Comparison of ENCODE assay signal across 6 cellular contexts in genomic region chr3:52198643-52199608, GRCh38. TPM values are rescaled to one million over a fixed set of nuclear protein-coding genes. Genes with fewer than 3 reads are reported as not detected.
DNase-seq lines count a peak whose midpoint lies in the region; ATAC-seq and TF ChIP-seq lines count a peak whose summit lies in the region.

No MANE protein-coding gene starts in this region.

- no peak for TF ChIP-seq POLR2A in suprapubic skin (IDR thresholded peaks at IDR 0.05)

- WGBS in suprapubic skin = 40% methylated on average over 14 of the region's 14 CpGs

- DNase-seq in activated CD4-positive, alpha-beta T cell treated with anti-CD3 and anti-CD28 coated beads for 36 hours = no peak
- no peak for DNase-seq in activated CD4-positive, alpha-beta T cell treated with anti-CD3 and anti-CD28 coated beads, Interleukin-2, amount 50 U/mL, for 1 hour
- DNase-seq in fibroblast of mammary gland (ENCODE audit: low read depth) (no peak), suprapubic skin (ENCODE audit: low spot score in 2 of 2) (no peak), cerebellum (ENCODE audit: low spot score) (no peak)
- DNase-seq in activated CD4-positive, alpha-beta T cell treated with anti-CD3 and anti-CD28 coated beads, Interleukin-2, amount 50 U/mL, for 48 hours = no peak

- peak overlapping the region; percentile 68 for H3K27ac ChIP-seq in suprapubic skin

- peaks cover 48% of the 10 kb centered on the region for H3K4me1 Mint-ChIP-seq in activated CD4-positive, alpha-beta T cell treated with anti-CD3 and anti-CD28 coated beads for 36 hours

- no peak for ATAC-seq in activated CD4-positive, alpha-beta T cell treated with anti-CD3 and anti-CD28 coated beads for 36 hours

- peaks cover 17% of the 10 kb centered on the region for H3K36me3 ChIP-seq in suprapubic skin

- POLR2A ChIA-PET in activated CD4-positive, alpha-beta T cell treated with anti-CD3 and anti-CD28 coated beads for 36 hours (lab: Charles Lee) = no interaction called here

- intact Hi-C loops in activated CD4-positive, alpha-beta T cell treated with anti-CD3 and anti-CD28 coated beads for 36 hours (cut with DNase I, micrococcal nuclease) = loop anchor here in 1 of 2 experiments (1.0 to 2.0 kb wide), 5 partner anchors 40 to 257 kb away; partner anchors contain the start of genes PARP3, POC1A and TWF2

- TF ChIP-seq CTCF in fibroblast of mammary gland (conservative IDR thresholded peaks at IDR 0.05; ENCODE audit: control insufficient read depth, insufficient read depth, low read depth, low read length) (no peak), suprapubic skin (IDR thresholded peaks at IDR 0.05) (no peak)

- peak overlapping the region; percentile 91 for H3K27ac Mint-ChIP-seq in activated CD4-positive, alpha-beta T cell treated with anti-CD3 and anti-CD28 coated beads for 36 hours

- no peaks in the 10 kb centered on the region for H3K9me3 Mint-ChIP-seq in activated CD4-positive, alpha-beta T cell treated with anti-CD3 and anti-CD28 coated beads for 36 hours (ENCODE audit: low read depth)

- no peaks in the 10 kb centered on the region for H3K27me3 Mint-ChIP-seq in activated CD4-positive, alpha-beta T cell treated with anti-CD3 and anti-CD28 coated beads for 36 hours

- H3K4me1 ChIP-seq in suprapubic skin = peaks cover 60% of the 10 kb centered on the region

- CTCF ChIA-PET in activated CD4-positive, alpha-beta T cell treated with anti-CD3 and anti-CD28 coated beads for 36 hours (lab: Charles Lee) = interaction anchor here (1.0 kb wide), 1 partner anchor 18 kb away, joined by 3 read pairs; no protein-coding TSS in a partner anchor

- H3K27me3 ChIP-seq in suprapubic skin = no peaks in the 10 kb centered on the region

- H3K36me3 Mint-ChIP-seq in activated CD4-positive, alpha-beta T cell treated with anti-CD3 and anti-CD28 coated beads for 36 hours (ENCODE audit: low read depth) = peaks cover 34% of the 10 kb centered on the region

- no peaks in the 10 kb centered on the region for H3K9me3 ChIP-seq in suprapubic skin

- peak overlapping the region; percentile 79 for H3K4me3 ChIP-seq in fibroblast of mammary gland (ENCODE audit: control insufficient read depth, low read depth, low read length)
- H3K4me3 ChIP-seq in suprapubic skin = peak overlapping the region; percentile 72

- peak overlapping the region; percentile 96 for H3K4me3 Mint-ChIP-seq in activated CD4-positive, alpha-beta T cell treated with anti-CD3 and anti-CD28 coated beads for 36 hours

- TF ChIP-seq EP300 in suprapubic skin (IDR thresholded peaks at IDR 0.05) = no peak

RNA-seq across cellular contexts. Expression of gene ALAS1, which starts 1.0 kb away (rescaled TPM):
- total RNA-seq in activated CD4-positive, alpha-beta T cell treated with anti-CD3 and anti-CD28 coated beads for 36 hours = 10 to 100 TPM; 52.8 to 68.7 TPM
- total RNA-seq in suprapubic skin (10 to 100 TPM; 28.8 to 54.4 (median 31.9) TPM), cerebellum (34.6 TPM)

RNA-seq across cellular contexts. Expression of gene TLR9, which starts 26.5 kb away (rescaled TPM):
- total RNA-seq in activated CD4-positive, alpha-beta T cell treated with anti-CD3 and anti-CD28 coated beads for 36 hours = under 1 TPM; 0.59 to 0.74 TPM
- total RNA-seq in suprapubic skin (under 1 TPM in 1 of 4 donors, not detected in 3; 0.16 TPM), cerebellum (0.09 TPM)

RNA-seq across cellular contexts. Expression of gene TWF2, which starts 40.0 kb away (rescaled TPM):
- total RNA-seq in activated CD4-positive, alpha-beta T cell treated with anti-CD3 and anti-CD28 coated beads for 36 hours = 10 to 100 TPM; 85.0 to 93.5 TPM
- total RNA-seq in suprapubic skin (10 to 100 TPM; 33.2 to 46.2 (median 42.6) TPM), cerebellum (15.1 TPM)

RNA-seq across cellular contexts. Expression of gene POC1A, which starts 44.7 kb away (rescaled TPM):
- 10 to 100 TPM; 23.4 to 26.1 TPM for total RNA-seq in activated CD4-positive, alpha-beta T cell treated with anti-CD3 and anti-CD28 coated beads for 36 hours
- total RNA-seq in suprapubic skin = 1 to 10 TPM; 1.1 to 4.8 (median 1.6) TPM
- total RNA-seq in cerebellum = 4.2 TPM

RNA-seq across cellular contexts. Expression of gene PPM1M, which starts 46.6 kb away (rescaled TPM):
- total RNA-seq in activated CD4-positive, alpha-beta T cell treated with anti-CD3 and anti-CD28 coated beads for 36 hours = 10 to 100 TPM; 52.9 to 59.2 TPM
- total RNA-seq in suprapubic skin (10 to 100 TPM in 3 of 4 donors, 1 to 10 TPM in 1; 10.0 to 17.5 (median 11.3) TPM), cerebellum (3.1 TPM)
